ENCODE assay signal across 2 cellular contexts in the genomic region with DNA sequence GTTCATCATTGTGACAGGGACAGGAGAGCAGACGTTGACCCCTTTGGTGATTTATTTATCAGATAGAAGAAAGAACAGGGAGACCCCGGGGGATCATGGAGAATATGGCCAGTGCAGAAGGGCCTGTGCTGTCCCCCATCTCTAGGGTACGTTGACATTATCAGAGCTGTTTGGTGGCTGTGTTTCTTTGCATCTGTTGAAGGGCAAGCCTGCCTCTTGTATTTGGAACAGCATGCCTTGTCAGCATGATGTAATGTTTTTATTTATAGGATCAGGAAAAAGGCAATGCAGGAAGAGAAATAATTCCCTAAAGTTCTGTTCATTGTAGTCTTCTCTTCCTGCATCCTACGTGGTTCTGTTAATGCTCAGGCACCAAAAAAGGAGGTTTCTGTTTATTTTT.
TF ChIP-seq lines count a peak whose summit lies in the region.

No MANE protein-coding gene starts in this region.

TF ChIP-seq in GM23338, 12 proteins besides CTCF, POLR2A, EP300 and RAD21:
- TF ChIP-seq ZNF331 (CRISPR knock-in tag; IDR thresholded peaks at IDR 0.05; ENCODE audit: low read depth) (no peak), JUNB (IDR thresholded peaks at IDR 0.05; ENCODE audit: unreplicated experiment) (no peak), EZH2phosphoT487 (IDR thresholded peaks at IDR 0.05; ENCODE audit: unreplicated experiment) (no peak), NANOG (IDR thresholded peaks at IDR 0.05; ENCODE audit: borderline replicate concordance) (no peak), CREB1 (CRISPR knock-in tag; IDR thresholded peaks at IDR 0.05; ENCODE audit: low read depth) (no peak)
- TF ChIP-seq, protein P1, sequence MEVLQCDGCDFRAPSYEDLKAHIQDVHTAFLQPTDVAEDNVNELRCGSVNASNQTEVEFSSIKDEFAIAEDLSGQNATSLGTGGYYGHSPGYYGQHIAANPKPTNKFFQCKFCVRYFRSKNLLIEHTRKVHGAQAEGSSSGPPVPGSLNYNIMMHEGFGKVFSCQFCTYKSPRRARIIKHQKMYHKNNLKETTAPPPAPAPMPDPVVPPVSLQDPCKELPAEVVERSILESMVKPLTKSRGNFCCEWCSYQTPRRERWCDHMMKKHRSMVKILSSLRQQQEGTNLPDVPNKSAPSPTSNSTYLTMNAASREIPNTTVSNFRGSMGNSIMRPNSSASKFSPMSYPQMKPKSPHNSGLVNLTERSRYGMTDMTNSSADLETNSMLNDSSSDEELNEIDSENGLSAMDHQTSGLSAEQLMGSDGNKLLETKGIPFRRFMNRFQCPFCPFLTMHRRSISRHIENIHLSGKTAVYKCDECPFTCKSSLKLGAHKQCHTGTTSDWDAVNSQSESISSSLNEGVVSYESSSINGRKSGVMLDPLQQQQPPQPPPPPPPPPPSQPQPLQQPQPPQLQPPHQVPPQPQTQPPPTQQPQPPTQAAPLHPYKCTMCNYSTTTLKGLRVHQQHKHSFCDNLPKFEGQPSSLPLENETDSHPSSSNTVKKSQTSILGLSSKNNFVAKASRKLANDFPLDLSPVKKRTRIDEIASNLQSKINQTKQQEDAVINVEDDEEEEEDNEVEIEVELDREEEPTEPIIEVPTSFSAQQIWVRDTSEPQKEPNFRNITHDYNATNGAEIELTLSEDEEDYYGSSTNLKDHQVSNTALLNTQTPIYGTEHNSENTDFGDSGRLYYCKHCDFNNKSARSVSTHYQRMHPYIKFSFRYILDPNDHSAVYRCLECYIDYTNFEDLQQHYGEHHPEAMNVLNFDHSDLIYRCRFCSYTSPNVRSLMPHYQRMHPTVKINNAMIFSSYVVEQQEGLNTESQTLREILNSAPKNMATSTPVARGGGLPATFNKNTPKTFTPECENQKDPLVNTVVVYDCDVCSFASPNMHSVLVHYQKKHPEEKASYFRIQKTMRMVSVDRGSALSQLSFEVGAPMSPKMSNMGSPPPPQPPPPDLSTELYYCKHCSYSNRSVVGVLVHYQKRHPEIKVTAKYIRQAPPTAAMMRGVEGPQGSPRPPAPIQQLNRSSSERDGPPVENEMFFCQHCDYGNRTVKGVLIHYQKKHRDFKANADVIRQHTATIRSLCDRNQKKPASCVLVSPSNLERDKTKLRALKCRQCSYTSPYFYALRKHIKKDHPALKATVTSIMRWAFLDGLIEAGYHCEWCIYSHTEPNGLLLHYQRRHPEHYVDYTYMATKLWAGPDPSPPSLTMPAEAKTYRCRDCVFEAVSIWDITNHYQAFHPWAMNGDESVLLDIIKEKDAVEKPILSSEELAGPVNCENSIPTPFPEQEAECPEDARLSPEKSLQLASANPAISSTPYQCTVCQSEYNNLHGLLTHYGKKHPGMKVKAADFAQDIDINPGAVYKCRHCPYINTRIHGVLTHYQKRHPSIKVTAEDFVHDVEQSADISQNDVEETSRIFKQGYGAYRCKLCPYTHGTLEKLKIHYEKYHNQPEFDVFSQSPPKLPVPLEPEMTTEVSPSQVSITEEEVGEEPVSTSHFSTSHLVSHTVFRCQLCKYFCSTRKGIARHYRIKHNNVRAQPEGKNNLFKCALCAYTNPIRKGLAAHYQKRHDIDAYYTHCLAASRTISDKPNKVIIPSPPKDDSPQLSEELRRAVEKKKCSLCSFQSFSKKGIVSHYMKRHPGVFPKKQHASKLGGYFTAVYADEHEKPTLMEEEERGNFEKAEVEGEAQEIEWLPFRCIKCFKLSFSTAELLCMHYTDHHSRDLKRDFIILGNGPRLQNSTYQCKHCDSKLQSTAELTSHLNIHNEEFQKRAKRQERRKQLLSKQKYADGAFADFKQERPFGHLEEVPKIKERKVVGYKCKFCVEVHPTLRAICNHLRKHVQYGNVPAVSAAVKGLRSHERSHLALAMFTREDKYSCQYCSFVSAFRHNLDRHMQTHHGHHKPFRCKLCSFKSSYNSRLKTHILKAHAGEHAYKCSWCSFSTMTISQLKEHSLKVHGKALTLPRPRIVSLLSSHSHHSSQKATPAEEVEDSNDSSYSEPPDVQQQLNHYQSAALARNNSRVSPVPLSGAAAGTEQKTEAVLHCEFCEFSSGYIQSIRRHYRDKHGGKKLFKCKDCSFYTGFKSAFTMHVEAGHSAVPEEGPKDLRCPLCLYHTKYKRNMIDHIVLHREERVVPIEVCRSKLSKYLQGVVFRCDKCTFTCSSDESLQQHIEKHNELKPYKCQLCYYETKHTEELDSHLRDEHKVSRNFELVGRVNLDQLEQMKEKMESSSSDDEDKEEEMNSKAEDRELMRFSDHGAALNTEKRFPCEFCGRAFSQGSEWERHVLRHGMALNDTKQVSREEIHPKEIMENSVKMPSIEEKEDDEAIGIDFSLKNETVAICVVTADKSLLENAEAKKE (CRISPR knock-in tag; IDR thresholded peaks at IDR 0.05) = no peak

TF ChIP-seq in endothelial cell of umbilical vein, 7 proteins besides CTCF, POLR2A, EP300 and RAD21:
- TF ChIP-seq FOS (IDR thresholded peaks at IDR 0.05; ENCODE audit: borderline replicate concordance, insufficient read depth, low read length) (no peak), JUN (IDR thresholded peaks at IDR 0.05; ENCODE audit: borderline replicate concordance, insufficient read depth, insufficient read length, low read depth) (no peak), EZH2 (IDR thresholded peaks at IDR 0.05; ENCODE audit: borderline replicate concordance, low read depth, low read length, severe bottlenecking) (no peak), GATA2 (IDR thresholded peaks at IDR 0.05; ENCODE audit: insufficient read depth, insufficient read length, low read depth, low read length) (no peak), POLR2AphosphoS5 (IDR thresholded peaks at IDR 0.05; ENCODE audit: insufficient read depth, low read depth, low read length) (no peak), MYC (IDR thresholded peaks at IDR 0.05; ENCODE audit: low read depth, low read length) (no peak)
- TF ChIP-seq, protein P2, sequence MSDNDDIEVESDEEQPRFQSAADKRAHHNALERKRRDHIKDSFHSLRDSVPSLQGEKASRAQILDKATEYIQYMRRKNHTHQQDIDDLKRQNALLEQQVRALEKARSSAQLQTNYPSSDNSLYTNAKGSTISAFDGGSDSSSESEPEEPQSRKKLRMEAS (IDR thresholded peaks at IDR 0.05; ENCODE audit: insufficient read depth, insufficient read length) = no peak
TF ChIP-seq in endothelial cell of umbilical vein: peak in this region for 0.
